Comparison of ENCODE assay signal across 30 cellular contexts in the genomic region with DNA sequence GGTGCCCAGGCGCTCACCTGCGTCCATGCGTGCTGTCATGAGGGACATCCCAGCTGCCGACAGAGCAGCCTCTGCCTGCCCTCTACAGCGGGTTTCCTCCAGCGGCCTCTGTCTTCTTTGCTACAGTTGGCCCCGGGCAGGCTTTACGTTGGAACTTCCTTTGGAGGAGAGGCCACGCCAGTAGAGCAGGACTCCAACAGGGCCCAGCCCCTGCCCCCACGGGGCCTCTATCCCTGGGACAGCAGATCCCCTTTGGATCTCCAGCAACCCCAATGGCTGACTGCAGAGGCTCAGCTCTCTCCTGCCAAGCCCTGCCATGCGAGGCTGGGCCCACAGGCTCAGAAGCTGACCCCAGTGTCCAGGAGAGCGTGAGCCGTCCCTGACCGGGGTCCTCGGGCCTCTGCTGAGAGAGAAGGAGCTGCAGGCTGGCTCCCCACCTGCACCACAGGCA. TPM values are rescaled to one million over a fixed set of nuclear protein-coding genes. Genes with fewer than 3 reads are reported as not detected.
DNase-seq lines count a peak whose midpoint lies in the region; ATAC-seq and TF ChIP-seq lines count a peak whose summit lies in the region.
"Had no signal": no experiment of that assay in that cellular context is flagged by ENCODE, and none has a peak within 500 bp of the region (broad histone marks: within the 10 kb centered on the region; RNA-seq: fewer than 3 reads in every experiment).

No MANE protein-coding gene starts in this region.

- H3K27ac Mint-ChIP-seq in chondrocyte (ENCODE audit: unreplicated experiment) (no peak overlapping the region), nephron progenitor cell (no peak overlapping the region)

- ATAC-seq in right cardiac atrium, result no peak
- no peak for ATAC-seq in aorta (ENCODE audit: low FRiP score)
- no peak for ATAC-seq in GM21447 (IDR thresholded peaks at IDR 0.05; ENCODE audit: unreplicated experiment)
- ATAC-seq: HCT116, PC-3 had no signal

- H3K4me1 ChIP-seq in right cardiac atrium (ENCODE audit: control insufficient read depth, insufficient read depth, low read length) (no peaks in the 10 kb centered on the region), aorta (ENCODE audit: control insufficient read depth in 1 of 2, insufficient read depth in 2 of 2, low read length in 2 of 2) (no peaks in the 10 kb centered on the region), A673 (ENCODE audit: insufficient read depth, low read length, poor library complexity, severe bottlenecking) (no peaks in the 10 kb centered on the region)

- no peaks in the 10 kb centered on the region for H3K9me3 ChIP-seq in right cardiac atrium (ENCODE audit: control insufficient read depth, low read length)
- no peaks in the 10 kb centered on the region for H3K9me3 ChIP-seq in aorta (ENCODE audit: control insufficient read depth, low read length)
- no peaks in the 10 kb centered on the region for H3K9me3 ChIP-seq in A673 (ENCODE audit: low read depth, low read length, poor library complexity, severe bottlenecking)
- H3K9me3 ChIP-seq: MG63 had no signal

- peak in 2 of 3 donors; percentile 23 to 48 for DNase-seq in right cardiac atrium
- DNase-seq in cardiac septum (ENCODE audit: low spot score), result no peak
- peak; percentile 75 for DNase-seq in chondrocyte (ENCODE audit: low spot score)
- DNase-seq in nephron progenitor cell, result peak; percentile 6
- peak; percentile 45 to 53 for DNase-seq in aorta
- no peak for DNase-seq in A673 (ENCODE audit: low spot score)
- DNase-seq: AML-193; C1 segment of cervical spinal cord; CD4-positive, alpha-beta memory T cell; COR-L47; DMS53; IMR-90; KG1; MG63; NCI-H1105 treated with DMSO at 0.1 percent for 48 hours; NCI-H146; NCI-H1930; NCI-H2107; NCI-H446 treated with DMSO at 0.1 percent for 48 hours; NCI-H526; NCI-H82; NK-92 treated with Interleukin-12 subunit alpha and Interleukin-12 subunit beta, amount 100 ng/mL, for 24 hours; PC-3; SHP77 had no signal

- H3K4me1 Mint-ChIP-seq in chondrocyte (ENCODE audit: low read depth) (no peaks in the 10 kb centered on the region), nephron progenitor cell (no peaks in the 10 kb centered on the region)
- H3K4me1 Mint-ChIP-seq: CD4-positive, alpha-beta memory T cell had no signal

- BruUV-seq in A673 (replicated peaks; lab: Mats Ljungman, UMichigan), result no TSS peak

- intact Hi-C loops in right cardiac atrium (cut with DNase I) (loop anchor here in 1 of 4 donors (5.0 kb wide), 1 partner anchor 460 kb away; no protein-coding TSS in a partner anchor), cardiac septum (cut with DNase I) (no loop called here), aorta (cut with DNase I) (no loop called here), A673 (cut with micrococcal nuclease; ENCODE audit: unreplicated experiment) (no loop called here)

- H3K27ac ChIP-seq in right cardiac atrium (ENCODE audit: low read length) (no peak overlapping the region), aorta (ENCODE audit: low read depth in 1 of 2, low read length in 2 of 2) (no peak overlapping the region), A673 (ENCODE audit: low read depth, low read length, poor library complexity, severe bottlenecking) (no peak overlapping the region)

- H3K9me3 Mint-ChIP-seq in chondrocyte (ENCODE audit: low read depth), result no peaks in the 10 kb centered on the region
- H3K9me3 Mint-ChIP-seq in nephron progenitor cell, result no peaks in the 10 kb centered on the region
- H3K9me3 Mint-ChIP-seq: CD4-positive, alpha-beta memory T cell had no signal

- H3K36me3 ChIP-seq in aorta (ENCODE audit: control insufficient read depth in 1 of 2, insufficient read depth in 2 of 2, low read length in 1 of 2), result no peaks in the 10 kb centered on the region
- H3K36me3 ChIP-seq in A673 (ENCODE audit: insufficient read depth, low read length, poor library complexity, severe bottlenecking), result no peaks in the 10 kb centered on the region
- H3K36me3 ChIP-seq: MG63 had no signal

- TF ChIP-seq CTCF in chondrocyte (IDR thresholded peaks at IDR 0.05) (no peak), nephron progenitor cell (IDR thresholded peaks at IDR 0.05) (no peak), A673 (conservative IDR thresholded peaks at IDR 0.05; ENCODE audit: low read depth, low read length) (no peak)

- CTCF ChIA-PET in A673 (lab: Charles Lee), result no interaction called here

- H3K36me3 Mint-ChIP-seq in chondrocyte (ENCODE audit: low read depth) (no peaks in the 10 kb centered on the region), nephron progenitor cell (ENCODE audit: low read depth) (no peaks in the 10 kb centered on the region)
- H3K36me3 Mint-ChIP-seq: CD4-positive, alpha-beta memory T cell had no signal

- H3K4me3 ChIP-seq in right cardiac atrium (ENCODE audit: low read length) (no peak overlapping the region), aorta (ENCODE audit: low read length in 2 of 2) (no peak overlapping the region), A673 (ENCODE audit: low read depth, low read length, poor library complexity, severe bottlenecking) (no peak overlapping the region)
- H3K4me3 ChIP-seq: MG63 had no signal

- POLR2A ChIA-PET in A673 (lab: Charles Lee; ENCODE audit: low non-redundant PET), result no interaction called here

- WGBS in right cardiac atrium, result 72% methylated on average over 15 of the region's 15 CpGs
- 69 to 74% methylated on average over 15 of the region's 15 CpGs for WGBS in aorta, 2 donors

- H3K27me3 Mint-ChIP-seq in chondrocyte (ENCODE audit: low read depth) (peaks cover 6% of the 10 kb centered on the region), nephron progenitor cell (ENCODE audit: low read depth, poor library complexity) (peaks cover 7% of the 10 kb centered on the region)
- H3K27me3 Mint-ChIP-seq: CD4-positive, alpha-beta memory T cell had no signal

- H3K4me3 Mint-ChIP-seq in chondrocyte (ENCODE audit: unreplicated experiment), result no peak overlapping the region
- H3K4me3 Mint-ChIP-seq in nephron progenitor cell, result no peak overlapping the region
- H3K4me3 Mint-ChIP-seq: CD4-positive, alpha-beta memory T cell had no signal

- H3K27me3 ChIP-seq in right cardiac atrium (ENCODE audit: control insufficient read depth, insufficient read depth), result no peaks in the 10 kb centered on the region
- no peaks in the 10 kb centered on the region for H3K27me3 ChIP-seq in aorta (ENCODE audit: control insufficient read depth in 1 of 2, insufficient read depth in 2 of 2, low read length in 1 of 2)
- no peaks in the 10 kb centered on the region for H3K27me3 ChIP-seq in A673 (replicated peaks; ENCODE audit: insufficient read depth, low read depth, low read length, poor library complexity)
- H3K27me3 ChIP-seq: MG63 had no signal

RNA-seq across cellular contexts. Expression of a gene that starts 12.1 kb away (rescaled TPM):
- total RNA-seq in right cardiac atrium (not detected), cardiac septum (not detected), chondrocyte (not detected in 3 replicates), aorta (not detected), A673 (2021) (not detected in 2 replicates)
- polyA plus RNA-seq in right cardiac atrium (0.02 TPM), aorta (under 1 TPM in 1 of 2 donors, not detected in 1; 0.25 TPM)
- total RNA-seq: G401, H4, IMR-90, PC-3, SK-MEL-5 had no signal
- polyA plus RNA-seq: CD4-positive, alpha-beta memory T cell; IMR-90 had no signal

RNA-seq across cellular contexts. Expression of a gene that starts 12.6 kb away (rescaled TPM):
- total RNA-seq in right cardiac atrium (10 to 100 TPM; 36.5 to 46.8 (median 41.0) TPM), cardiac septum (43.0 TPM), chondrocyte (0.41 TPM in 1 of 3 replicates, not detected in the others), aorta (10 to 100 TPM in 1 of 2 donors, 1 to 10 TPM in 1; 6.2 to 11.5 TPM), A673 (2021) (not detected in 2 replicates)
- polyA plus RNA-seq in right cardiac atrium (36.4 TPM), aorta (1 to 10 TPM in 1 of 2 donors, under 1 TPM in 1; 0.67 to 5.4 TPM)
- total RNA-seq: Daoy, IMR-90 had no signal

RNA-seq across cellular contexts. Expression of a gene that starts 31.6 kb away (rescaled TPM):
- total RNA-seq in right cardiac atrium (10 to 100 TPM; 30.5 to 50.4 (median 37.1) TPM), cardiac septum (36.2 TPM), chondrocyte (44.1 to 55.2 TPM (median 52.2 TPM) in 3 replicates), aorta (10 to 100 TPM; 35.2 to 44.3 TPM), A673 (2021) (41.3 and 46.8 TPM in 2 replicates)
- polyA plus RNA-seq in right cardiac atrium (31.8 TPM), aorta (10 to 100 TPM; 42.9 to 64.4 TPM)

RNA-seq across cellular contexts. Expression of a gene that starts 55.1 kb away (rescaled TPM):
- 100 to 1,000 TPM; 677 to 920 (median 748) TPM for total RNA-seq in right cardiac atrium
- 869 TPM for polyA plus RNA-seq in right cardiac atrium
- total RNA-seq in cardiac septum, result 663 TPM
- 403 to 442 TPM (median 441 TPM) in 3 replicates for total RNA-seq in chondrocyte
- 100 to 1,000 TPM; 538 to 620 TPM for total RNA-seq in aorta
- 100 to 1,000 TPM; 363 to 784 TPM for polyA plus RNA-seq in aorta
- 183 and 194 TPM in 2 replicates for total RNA-seq in A673 (2021)

Comparison
In these comparisons a context has a peak if more than half of its experiments do, and no peak if none do; other contexts are left out.
1. DNase-seq: peak in right cardiac atrium (2 of 3), chondrocyte (single experiment), nephron progenitor cell (single experiment) and aorta (2 of 2); none in cardiac septum (single experiment) and A673 (single experiment).